In genomic region chr17:36972905-36973304, GRCh38 we compare ENCODE assay signal across 1 cellular context.
TF ChIP-seq lines count a peak whose summit lies in the region.

No MANE protein-coding gene starts in this region.

TF ChIP-seq in WTC11, 78 proteins besides CTCF, POLR2A, EP300 and RAD21:
- TF ChIP-seq NFYB (CRISPR knock-in tag; conservative IDR thresholded peaks at IDR 0.05; ENCODE audit: low read depth) (no peak), ZNF671 (CRISPR knock-in tag; IDR thresholded peaks at IDR 0.05) (no peak), NR3C1 (CRISPR knock-in tag; conservative IDR thresholded peaks at IDR 0.05; ENCODE audit: low read depth) (no peak), TP53 (CRISPR knock-in tag; IDR thresholded peaks at IDR 0.05) (no peak), ZNF423 (CRISPR knock-in tag; IDR thresholded peaks at IDR 0.05) (no peak), EMX1 (CRISPR knock-in tag; IDR thresholded peaks at IDR 0.05) (no peak), OVOL2 (CRISPR knock-in tag; IDR thresholded peaks at IDR 0.05; ENCODE audit: borderline replicate concordance) (no peak), TEAD1 (CRISPR knock-in tag; IDR thresholded peaks at IDR 0.05) (no peak), RORB (CRISPR knock-in tag; IDR thresholded peaks at IDR 0.05) (no peak), SMAD4 (CRISPR knock-in tag; IDR thresholded peaks at IDR 0.05) (no peak)
- TF ChIP-seq, protein P1, sequence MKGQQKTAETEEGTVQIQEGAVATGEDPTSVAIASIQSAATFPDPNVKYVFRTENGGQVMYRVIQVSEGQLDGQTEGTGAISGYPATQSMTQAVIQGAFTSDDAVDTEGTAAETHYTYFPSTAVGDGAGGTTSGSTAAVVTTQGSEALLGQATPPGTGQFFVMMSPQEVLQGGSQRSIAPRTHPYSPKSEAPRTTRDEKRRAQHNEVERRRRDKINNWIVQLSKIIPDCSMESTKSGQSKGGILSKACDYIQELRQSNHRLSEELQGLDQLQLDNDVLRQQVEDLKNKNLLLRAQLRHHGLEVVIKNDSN (CRISPR knock-in tag; IDR thresholded peaks at IDR 0.05), result no peak
